ENCODE assay signal across 8 cellular contexts in genomic region chr1:194584052-194584451, GRCh38.
"Had no signal": no experiment of that assay in that cellular context is flagged by ENCODE, and none has a peak within 500 bp of the region (broad histone marks: within the 10 kb centered on the region; RNA-seq: fewer than 3 reads in every experiment).

No MANE protein-coding gene starts in this region.

- H3K4me1 Mint-ChIP-seq: IgD-negative memory B cell had no signal

- H3K4me3 ChIP-seq: K562 had no signal

- FAIRE-seq: HepG2, HTR-8/SVneo, K562 had no signal

- ATAC-seq: HepG2, K562 had no signal

- H3K27me3 Mint-ChIP-seq: IgD-negative memory B cell had no signal

- DNase-seq: IMR-90, KBM-7, KG1 had no signal

- H3K36me3 Mint-ChIP-seq: IgD-negative memory B cell had no signal

- H3K27ac ChIP-seq: HL-60 had no signal

- H3K4me3 Mint-ChIP-seq: IgD-negative memory B cell had no signal

- H3K27ac Mint-ChIP-seq: IgD-negative memory B cell had no signal
